ENCODE assay signal across 8 cellular contexts in the genomic region with DNA sequence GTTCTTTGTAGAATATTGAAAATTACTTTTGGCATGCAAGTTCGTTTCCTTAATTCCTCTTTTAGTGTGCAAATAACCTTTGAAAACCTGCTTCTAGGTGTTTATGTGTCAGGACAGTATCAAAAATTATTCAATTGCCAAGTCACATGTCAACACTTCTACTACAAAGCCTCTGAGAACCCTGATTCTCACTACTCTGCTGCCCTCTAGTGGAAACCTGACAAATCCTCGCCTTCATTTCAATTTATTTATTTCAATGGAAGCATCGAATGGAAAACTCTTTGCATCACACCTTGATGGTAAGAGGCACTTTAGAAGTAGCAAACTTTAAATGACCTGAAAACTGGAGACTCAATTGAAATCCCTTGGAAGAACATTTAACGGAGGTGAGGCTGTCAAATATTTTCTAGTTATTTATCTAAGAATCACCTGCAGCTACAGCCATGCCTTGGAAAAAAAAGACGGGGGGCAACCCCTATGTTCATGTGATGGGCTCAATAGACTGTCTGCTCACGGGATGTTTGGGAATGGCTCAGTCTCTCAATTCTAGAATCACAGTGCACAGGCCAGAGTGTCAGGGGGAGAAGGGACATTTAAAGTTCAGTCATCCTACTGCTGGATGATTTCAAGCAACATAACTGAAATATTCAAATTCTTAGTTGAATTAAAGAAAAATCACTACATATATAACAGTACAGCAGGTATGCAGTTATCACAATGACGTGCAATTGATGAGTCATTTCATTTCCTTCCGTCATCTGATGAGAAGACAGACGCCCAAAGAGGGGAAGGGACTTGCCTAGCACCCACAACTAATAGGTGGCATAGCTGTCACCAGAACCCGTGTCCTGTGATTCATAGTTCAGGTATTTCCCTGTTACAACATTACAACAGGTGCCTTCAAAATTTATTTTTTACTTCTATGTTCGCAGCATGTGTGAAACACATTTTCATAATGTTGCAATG.
DNase-seq lines count a peak whose midpoint lies in the region; ATAC-seq, FAIRE-seq and TF ChIP-seq lines count a peak whose summit lies in the region.

No MANE protein-coding gene starts in this region.

- ATAC-seq in SK-N-SH treated with all-trans-retinoic acid at 6 μM for 48 hours, result peak; percentile 44; the same call in 1 of the 3 replicates
- no peak for ATAC-seq in GM21825 (IDR thresholded peaks at IDR 0.05; ENCODE audit: unreplicated experiment)
- ATAC-seq in HG03521 (IDR thresholded peaks at IDR 0.05; ENCODE audit: unreplicated experiment), result no peak

- TF ChIP-seq CTCF in D721Med (IDR thresholded peaks at IDR 0.05; ENCODE audit: insufficient read depth, missing control alignments), result peak; percentile 78
- TF ChIP-seq CTCF in GM20000 (IDR thresholded peaks at IDR 0.05; ENCODE audit: extremely low read depth, missing control alignments), result peak; percentile 39

- no peak for DNase-seq in D721Med (ENCODE audit: insufficient read length, low spot score)
- peak; percentile 37 for DNase-seq in GM20000 (ENCODE audit: low spot score)
- peak; percentile 52 for DNase-seq in NCI-H128 (lab: John Stamatoyannopoulos, UW; ENCODE audit: unreplicated experiment)
- DNase-seq in fibroblast of gingiva (ENCODE audit: low read depth), result peak; percentile 55
- peak; percentile 24 for DNase-seq in non-pigmented ciliary epithelial cell (ENCODE audit: low read depth)

- no peak for FAIRE-seq in D721Med (lab: Jason Lieb, UNC)

TF ChIP-seq in SK-N-SH treated with all-trans-retinoic acid at 6 μM for 48 hours, 23 proteins besides CTCF, POLR2A, EP300 and RAD21:
- TF ChIP-seq CSDC2 (CRISPR knock-in tag; IDR thresholded peaks at IDR 0.05), result no peak
- TF ChIP-seq BACH2 (CRISPR knock-in tag; IDR thresholded peaks at IDR 0.05; ENCODE audit: borderline replicate concordance), result no peak
TF ChIP-seq in SK-N-SH treated with all-trans-retinoic acid at 6 μM for 48 hours: peak in this region for 0.
